In genomic region chr1:160676869-160677597, GRCh38 we compare ENCODE assay signal across 26 cellular contexts. TPM values are rescaled to one million over a fixed set of nuclear protein-coding genes. Genes with fewer than 3 reads are reported as not detected.
A peak's percentile ranks its signal among the peaks of the same experiment; 100 is the strongest.
DNase-seq lines count a peak whose midpoint lies in the region; ATAC-seq, FAIRE-seq and TF ChIP-seq lines count a peak whose summit lies in the region.
"Had no signal": no experiment of that assay in that cellular context is flagged by ENCODE, and none has a peak within 500 bp of the region (broad histone marks: within the 10 kb centered on the region; RNA-seq: fewer than 3 reads in every experiment).

No MANE protein-coding gene starts in this region.

- no peaks in the 10 kb centered on the region for H3K9me3 Mint-ChIP-seq in activated CD4-positive, alpha-beta T cell treated with anti-CD3 and anti-CD28 coated beads, Interleukin-2, amount 10 ng/mL, durations not matched to agents 24 days and 14 days
- H3K9me3 Mint-ChIP-seq in activated T-helper 1 cell treated with anti-CD3 and anti-CD28 coated beads, Interleukin-12 subunit alpha, Interleukin-12 subunit beta, Interleukin-2, Interleukin-4 antibody, amounts not matched to agents 30 ng/mL and 10 ng/mL and 1 ng/mL, durations not matched to agents 14 hours and 24 hours and 36 hours = no peaks in the 10 kb centered on the region
- no peaks in the 10 kb centered on the region for H3K9me3 Mint-ChIP-seq in naive thymus-derived CD8-positive, alpha-beta T cell
- H3K9me3 Mint-ChIP-seq: naive B cell, WTC11 had no signal

- POLR2A ChIA-PET in naive thymus-derived CD8-positive, alpha-beta T cell (lab: Charles Lee) = interaction anchor here (0.6 to 1.2 kb wide), 2 partner anchors 69 to 200 kb away, joined by 3 read pairs; no protein-coding TSS in a partner anchor

- no peak for TF ChIP-seq POLR2A in GM12892 (IDR thresholded peaks at IDR 0.05; ENCODE audit: low read depth, low read length)

- peak overlapping the region; percentile 68 for H3K27ac Mint-ChIP-seq in activated CD4-positive, alpha-beta T cell treated with anti-CD3 and anti-CD28 coated beads, Interleukin-2, amount 10 ng/mL, durations not matched to agents 24 days and 14 days
- peak overlapping the region; percentile 67 for H3K27ac Mint-ChIP-seq in activated T-helper 1 cell treated with anti-CD3 and anti-CD28 coated beads, Interleukin-12 subunit alpha, Interleukin-12 subunit beta, Interleukin-2, Interleukin-4 antibody, amounts not matched to agents 30 ng/mL and 10 ng/mL and 1 ng/mL, durations not matched to agents 14 hours and 24 hours and 36 hours
- H3K27ac Mint-ChIP-seq in naive thymus-derived CD8-positive, alpha-beta T cell = peak overlapping the region; percentile 46 to 91 (median 68)
- H3K27ac Mint-ChIP-seq: WTC11 had no signal

- no peak for ATAC-seq in naive thymus-derived CD8-positive, alpha-beta T cell
- no peak for ATAC-seq in HG02973 (IDR thresholded peaks at IDR 0.05; ENCODE audit: unreplicated experiment)
- ATAC-seq: HCT116, left cardiac atrium, right cardiac atrium, WTC11 had no signal

- H3K4me1 Mint-ChIP-seq in activated CD4-positive, alpha-beta T cell treated with anti-CD3 and anti-CD28 coated beads, Interleukin-2, amount 10 ng/mL, durations not matched to agents 24 days and 14 days = peaks cover 49% of the 10 kb centered on the region
- H3K4me1 Mint-ChIP-seq in activated T-helper 1 cell treated with anti-CD3 and anti-CD28 coated beads, Interleukin-12 subunit alpha, Interleukin-12 subunit beta, Interleukin-2, Interleukin-4 antibody, amounts not matched to agents 30 ng/mL and 10 ng/mL and 1 ng/mL, durations not matched to agents 14 hours and 24 hours and 36 hours (ENCODE audit: low read depth) = peaks cover 50% of the 10 kb centered on the region
- H3K4me1 Mint-ChIP-seq in naive thymus-derived CD8-positive, alpha-beta T cell = peaks cover 17 to 22% (median 19%) of the 10 kb centered on the region in 4 donors

- FAIRE-seq in GM12892 (lab: Jason Lieb, UNC) (peak; percentile 60), frontal cortex (lab: Jason Lieb, UNC) (no peak)
- FAIRE-seq: astrocyte, D721Med had no signal

- intact Hi-C loops in activated CD4-positive, alpha-beta T cell treated with anti-CD3 and anti-CD28 coated beads, Interleukin-2, amount 10 ng/mL, durations not matched to agents 24 days and 14 days (cut with micrococcal nuclease) = no loop called here
- intact Hi-C loops in activated T-helper 1 cell treated with anti-CD3 and anti-CD28 coated beads, Interleukin-12 subunit alpha, Interleukin-12 subunit beta, Interleukin-2, Interleukin-4 antibody, amounts not matched to agents 30 ng/mL and 10 ng/mL and 1 ng/mL, durations not matched to agents 14 hours and 24 hours and 36 hours (cut with micrococcal nuclease) = loop anchor here (5.0 kb wide), 1 partner anchor 210 kb away; the partner anchor contains the start of gene ITLN1

- H3K27me3 Mint-ChIP-seq in activated CD4-positive, alpha-beta T cell treated with anti-CD3 and anti-CD28 coated beads, Interleukin-2, amount 10 ng/mL, durations not matched to agents 24 days and 14 days = no peaks in the 10 kb centered on the region
- no peaks in the 10 kb centered on the region for H3K27me3 Mint-ChIP-seq in activated T-helper 1 cell treated with anti-CD3 and anti-CD28 coated beads, Interleukin-12 subunit alpha, Interleukin-12 subunit beta, Interleukin-2, Interleukin-4 antibody, amounts not matched to agents 30 ng/mL and 10 ng/mL and 1 ng/mL, durations not matched to agents 14 hours and 24 hours and 36 hours (ENCODE audit: insufficient read depth)
- no peaks in the 10 kb centered on the region for H3K27me3 Mint-ChIP-seq in naive thymus-derived CD8-positive, alpha-beta T cell
- H3K27me3 Mint-ChIP-seq: naive B cell had no signal

- H3K4me3 Mint-ChIP-seq in activated CD4-positive, alpha-beta T cell treated with anti-CD3 and anti-CD28 coated beads, Interleukin-2, amount 10 ng/mL, durations not matched to agents 24 days and 14 days = peak overlapping the region; percentile 21
- no peak overlapping the region for H3K4me3 Mint-ChIP-seq in activated T-helper 1 cell treated with anti-CD3 and anti-CD28 coated beads, Interleukin-12 subunit alpha, Interleukin-12 subunit beta, Interleukin-2, Interleukin-4 antibody, amounts not matched to agents 30 ng/mL and 10 ng/mL and 1 ng/mL, durations not matched to agents 14 hours and 24 hours and 36 hours
- H3K4me3 Mint-ChIP-seq in naive thymus-derived CD8-positive, alpha-beta T cell = no peak overlapping the region
- H3K4me3 Mint-ChIP-seq: naive B cell, WTC11 had no signal

- no peak for DNase-seq in activated CD4-positive, alpha-beta T cell treated with anti-CD3 and anti-CD28 coated beads, Interleukin-2, amount 10 ng/mL, durations not matched to agents 24 days and 14 days
- DNase-seq in activated CD4-positive, alpha-beta T cell treated with anti-CD3 and anti-CD28 coated beads for 48 hours = no peak
- no peak for DNase-seq in GM12892 (ENCODE audit: insufficient read length)
- no peak for DNase-seq in activated T-helper 1 cell treated with anti-CD3 and anti-CD28 coated beads, Interleukin-12 subunit alpha, Interleukin-12 subunit beta, Interleukin-2, Interleukin-4 antibody, amounts not matched to agents 30 ng/mL and 10 ng/mL and 1 ng/mL, durations not matched to agents 14 hours and 24 hours and 36 hours (ENCODE audit: low spot score)
- DNase-seq in naive thymus-derived CD8-positive, alpha-beta T cell = no peak
- DNase-seq in NCI-H510A treated with DMSO at 0.1 percent for 48 hours (lab: John Stamatoyannopoulos, UW) = no peak
- no peak for DNase-seq in frontal cortex (ENCODE audit: low spot score in 2 of 2)
- DNase-seq: activated effector memory CD4-positive, alpha-beta T cell treated with anti-CD3 and anti-CD28 coated beads, Interleukin-2, amount 50 U/mL, for 16 hours; central memory CD4-positive, alpha-beta T cell; head of caudate nucleus; left cardiac atrium; mesenchymal stem cell; naive B cell; NCI-H1694; NCI-H526 treated with DMSO at 0.1 percent for 48 hours; right cardiac atrium; stimulated activated CD4-positive, alpha-beta T cell treated with anti-CD3 and anti-CD28 coated beads, Interleukin-4, amount 100 ng/mL, for 4 hours; T1000; trophoblast cell had no signal

- peaks cover 51% of the 10 kb centered on the region for H3K36me3 Mint-ChIP-seq in activated CD4-positive, alpha-beta T cell treated with anti-CD3 and anti-CD28 coated beads, Interleukin-2, amount 10 ng/mL, durations not matched to agents 24 days and 14 days (ENCODE audit: low read depth)
- peaks cover 39% of the 10 kb centered on the region for H3K36me3 Mint-ChIP-seq in activated T-helper 1 cell treated with anti-CD3 and anti-CD28 coated beads, Interleukin-12 subunit alpha, Interleukin-12 subunit beta, Interleukin-2, Interleukin-4 antibody, amounts not matched to agents 30 ng/mL and 10 ng/mL and 1 ng/mL, durations not matched to agents 14 hours and 24 hours and 36 hours (ENCODE audit: low read depth)
- H3K36me3 Mint-ChIP-seq in naive thymus-derived CD8-positive, alpha-beta T cell = peaks cover 0 to 51% (median 10%) of the 10 kb centered on the region in 3 donors

RNA-seq across cellular contexts. Expression of gene SLAMF1, which starts 30.2 kb away (rescaled TPM):
- 113 and 114 TPM in 2 replicates for total RNA-seq in activated CD4-positive, alpha-beta T cell treated with anti-CD3 and anti-CD28 coated beads, Interleukin-2, amount 10 ng/mL, durations not matched to agents 24 days and 14 days
- 244 TPM for polyA plus RNA-seq in GM12892 (2012; ENCODE audit: missing spikeins)
- total RNA-seq in activated T-helper 1 cell treated with anti-CD3 and anti-CD28 coated beads, Interleukin-12 subunit alpha, Interleukin-12 subunit beta, Interleukin-2, Interleukin-4 antibody, amounts not matched to agents 30 ng/mL and 10 ng/mL and 1 ng/mL, durations not matched to agents 14 hours and 24 hours and 36 hours = 118 TPM in 2 replicates
- total RNA-seq in naive thymus-derived CD8-positive, alpha-beta T cell = 10 to 100 TPM in 1 of 2 experiments, 1 to 10 TPM in 1; 9.8 to 11.1 TPM
- 1 to 10 TPM; 1.7 to 3.9 (median 3.7) TPM for polyA plus RNA-seq in naive thymus-derived CD8-positive, alpha-beta T cell
- not detected for total RNA-seq in frontal cortex
- total RNA-seq: astrocyte had no signal

RNA-seq across cellular contexts. Expression of gene CD48, which starts 34.6 kb away (rescaled TPM):
- total RNA-seq in activated CD4-positive, alpha-beta T cell treated with anti-CD3 and anti-CD28 coated beads, Interleukin-2, amount 10 ng/mL, durations not matched to agents 24 days and 14 days = 206 and 208 TPM in 2 replicates
- 745 TPM for polyA plus RNA-seq in GM12892 (2012; ENCODE audit: missing spikeins)
- 219 and 222 TPM in 2 replicates for total RNA-seq in activated T-helper 1 cell treated with anti-CD3 and anti-CD28 coated beads, Interleukin-12 subunit alpha, Interleukin-12 subunit beta, Interleukin-2, Interleukin-4 antibody, amounts not matched to agents 30 ng/mL and 10 ng/mL and 1 ng/mL, durations not matched to agents 14 hours and 24 hours and 36 hours
- total RNA-seq in naive thymus-derived CD8-positive, alpha-beta T cell = 100 to 1,000 TPM; 272 to 276 TPM
- polyA plus RNA-seq in naive thymus-derived CD8-positive, alpha-beta T cell = 100 to 1,000 TPM; 186 to 213 (median 200) TPM
- 0.82 TPM for total RNA-seq in frontal cortex
- total RNA-seq: A172, astrocyte, dermis microvascular lymphatic vessel endothelial cell had no signal

Comparison
In these comparisons a context has a peak if more than half of its experiments do, and no peak if none do; other contexts are left out.
1. RNA of gene SLAMF1, which starts 30.2 kb away (total RNA-seq): 118 TPM in activated T-helper 1 cell treated with anti-CD3 and anti-CD28 coated beads, Interleukin-12 subunit alpha, Interleukin-12 subunit beta, Interleukin-2, Interleukin-4 antibody, amounts not matched to agents 30 ng/mL and 10 ng/mL and 1 ng/mL, durations not matched to agents 14 hours and 24 hours and 36 hours, 113 to 114 TPM in activated CD4-positive, alpha-beta T cell treated with anti-CD3 and anti-CD28 coated beads, Interleukin-2, amount 10 ng/mL, durations not matched to agents 24 days and 14 days and 9.8 to 11.1 TPM in naive thymus-derived CD8-positive, alpha-beta T cell; not detected in frontal cortex (single experiment); every median in the first group is over 10 times any median in the second.
2. RNA of gene CD48, which starts 34.6 kb away (total RNA-seq): 272 to 276 TPM in naive thymus-derived CD8-positive, alpha-beta T cell, 219 to 222 TPM in activated T-helper 1 cell treated with anti-CD3 and anti-CD28 coated beads, Interleukin-12 subunit alpha, Interleukin-12 subunit beta, Interleukin-2, Interleukin-4 antibody, amounts not matched to agents 30 ng/mL and 10 ng/mL and 1 ng/mL, durations not matched to agents 14 hours and 24 hours and 36 hours and 206 to 208 TPM in activated CD4-positive, alpha-beta T cell treated with anti-CD3 and anti-CD28 coated beads, Interleukin-2, amount 10 ng/mL, durations not matched to agents 24 days and 14 days; 0.82 TPM in frontal cortex (single experiment); every median in the first group is over 100 times any median in the second.
3. Peak in every context shown above with its lines, with median percentiles within 50 percentile points of each other: H3K27ac Mint-ChIP-seq.